9 cellular contexts compared by ENCODE assay signal in the genomic region with DNA sequence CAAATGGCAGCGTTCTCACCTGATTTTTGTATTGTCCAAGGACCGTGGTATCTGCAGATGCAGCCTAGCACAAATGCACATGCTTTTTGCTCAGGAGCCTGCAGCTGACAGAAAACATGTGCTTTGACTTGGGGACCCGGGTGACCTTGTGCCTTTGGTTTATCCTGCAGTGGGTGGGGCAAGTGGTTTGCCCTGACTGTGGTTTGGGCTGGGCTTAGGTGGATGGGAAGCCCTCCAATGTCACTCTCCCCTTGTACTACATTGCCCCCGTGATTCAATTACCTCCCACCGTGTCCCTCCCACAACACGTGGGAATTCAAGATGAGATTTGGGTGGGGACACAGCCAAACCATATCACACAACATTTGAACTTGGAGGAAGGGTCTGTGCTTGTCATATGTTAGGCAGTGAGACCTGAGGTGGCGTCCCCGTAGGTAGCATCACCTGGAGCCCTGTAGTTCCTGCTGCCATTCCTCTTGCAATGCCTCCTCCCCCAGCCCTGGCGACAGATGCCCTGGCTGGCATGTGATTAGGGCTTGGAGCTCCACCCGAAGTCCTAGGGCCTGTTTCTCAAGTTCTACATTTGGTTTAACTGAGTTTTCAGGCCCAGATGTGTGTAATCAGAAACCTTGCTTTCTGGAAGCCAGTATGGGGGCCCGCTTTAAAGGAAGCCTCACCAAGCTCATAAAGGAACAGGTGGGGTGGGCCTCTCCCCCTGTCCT. TPM values are rescaled to one million over a fixed set of nuclear protein-coding genes. Genes with fewer than 3 reads are reported as not detected.
DNase-seq lines count a peak whose midpoint lies in the region; ATAC-seq, FAIRE-seq and TF ChIP-seq lines count a peak whose summit lies in the region.
"Had no signal": no experiment of that assay in that cellular context is flagged by ENCODE, and none has a peak within 500 bp of the region (broad histone marks: within the 10 kb centered on the region; RNA-seq: fewer than 3 reads in every experiment).

No MANE protein-coding gene starts in this region.

- no peak for FAIRE-seq in urothelium cell line (lab: Jason Lieb, UNC)

- H3K4me3 Mint-ChIP-seq in GM23338: peak overlapping the region; percentile 83
- H3K4me3 Mint-ChIP-seq in activated T-helper 17 cell treated with anti-CD3 and anti-CD28 coated beads, Interleukin-2, amount 50 U/mL, for 72 hours: peak overlapping the region; percentile 94

- H3K36me3 ChIP-seq in ACC112 (ENCODE audit: insufficient read depth, low read length): no peaks in the 10 kb centered on the region
- H3K36me3 ChIP-seq in GM23338 (ENCODE audit: insufficient read depth): no peaks in the 10 kb centered on the region

- intact Hi-C loops in lower leg skin (cut with DNase I; ENCODE audit: low total_unique reads): no loop called here

- H3K9me3 Mint-ChIP-seq in GM23338: no peaks in the 10 kb centered on the region
- H3K9me3 Mint-ChIP-seq in activated T-helper 17 cell treated with anti-CD3 and anti-CD28 coated beads, Interleukin-2, amount 50 U/mL, for 72 hours: no peaks in the 10 kb centered on the region

- H3K4me1 Mint-ChIP-seq in GM23338: peaks cover 9% of the 10 kb centered on the region
- H3K4me1 Mint-ChIP-seq in activated T-helper 17 cell treated with anti-CD3 and anti-CD28 coated beads, Interleukin-2, amount 50 U/mL, for 72 hours: peaks cover 17% of the 10 kb centered on the region

- peak overlapping the region; percentile 97 for H3K4me2 ChIP-seq in GM23338

- DNase-seq in GM23338 (ENCODE audit: low spot score): no peak
- DNase-seq in lower leg skin (ENCODE audit: low spot score in 2 of 2): peak; percentile 66 to 88
- DNase-seq in urothelium cell line (ENCODE audit: low spot score): no peak
- no peak for DNase-seq in NCI-H1417 treated with DMSO at 0.1 percent for 48 hours (lab: John Stamatoyannopoulos, UW)
- no peak for DNase-seq in C1 segment of cervical spinal cord (lab: John Stamatoyannopoulos, UW)

- 33 to 34% methylated on average over 11 of the region's 11 CpGs for WGBS in lower leg skin, 2 donors

- 0 out of 2 replicates have a peak, but pooled peaks cover 6% of the 10 kb centered on the region for H3F3A ChIP-seq in GM23338 (replicated peaks; ENCODE audit: low read depth)

- TF ChIP-seq CTCF in GM23338 (conservative IDR thresholded peaks at IDR 0.05; ENCODE audit: low read depth in 2 of 2) (no peak), lower leg skin (IDR thresholded peaks at IDR 0.05) (no peak)

- H3K27me3 Mint-ChIP-seq in GM23338 (ENCODE audit: insufficient read depth, low read depth, poor library complexity): peaks cover 66% of the 10 kb centered on the region
- no peaks in the 10 kb centered on the region for H3K27me3 Mint-ChIP-seq in activated T-helper 17 cell treated with anti-CD3 and anti-CD28 coated beads, Interleukin-2, amount 50 U/mL, for 72 hours

- no peak overlapping the region for H3K27ac ChIP-seq in ACC112 (ENCODE audit: low read depth, low read length)
- H3K27ac ChIP-seq in GM23338 (ENCODE audit: low read depth): no peak overlapping the region

- no peak overlapping the region for H3K27ac Mint-ChIP-seq in GM23338
- H3K27ac Mint-ChIP-seq in activated T-helper 17 cell treated with anti-CD3 and anti-CD28 coated beads, Interleukin-2, amount 50 U/mL, for 72 hours: peak overlapping the region; percentile 93

- no peaks in the 10 kb centered on the region; the same call in 2 of the 3 replicates for H3K36me3 Mint-ChIP-seq in GM23338 (ENCODE audit: low read depth)
- no peaks in the 10 kb centered on the region for H3K36me3 Mint-ChIP-seq in activated T-helper 17 cell treated with anti-CD3 and anti-CD28 coated beads, Interleukin-2, amount 50 U/mL, for 72 hours (ENCODE audit: low read depth)

- peaks cover 23% of the 10 kb centered on the region for H4K20me1 ChIP-seq in GM23338 (replicated peaks; ENCODE audit: insufficient read depth)

- H3K27me3 ChIP-seq in ACC112 (ENCODE audit: insufficient read depth, low read length) (no peaks in the 10 kb centered on the region), GM23338 (ENCODE audit: insufficient read depth) (peaks cover 73% of the 10 kb centered on the region)

- peak overlapping the region; percentile 93 for H3K4me3 ChIP-seq in ACC112 (ENCODE audit: low read depth, low read length)
- H3K4me3 ChIP-seq in GM23338: peak overlapping the region; percentile 81
- no peak overlapping the region for H3K4me3 ChIP-seq in lower leg skin (ENCODE audit: low read depth, poor library complexity, severe bottlenecking)

- ATAC-seq in GM23338 (no peak), HG03469 (IDR thresholded peaks at IDR 0.05; ENCODE audit: unreplicated experiment) (no peak)
- no peak for ATAC-seq in activated T-helper 17 cell treated with anti-CD3 and anti-CD28 coated beads, Interleukin-2, amount 50 U/mL, for 72 hours (replicated peaks)

- H3K9me2 ChIP-seq in GM23338 (ENCODE audit: insufficient read depth): no peaks in the 10 kb centered on the region

- H3K4me1 ChIP-seq in ACC112 (ENCODE audit: control insufficient read depth, insufficient read depth, low read length, unreplicated experiment) (peaks cover 7% of the 10 kb centered on the region), GM23338 (ENCODE audit: insufficient read depth) (peaks cover 18% of the 10 kb centered on the region; the same call in 1 of the 2 replicates)

- H3K79me2 ChIP-seq in ACC112 (ENCODE audit: control insufficient read depth, insufficient read depth, low read length, unreplicated experiment) (peaks cover 7% of the 10 kb centered on the region), GM23338 (replicated peaks; ENCODE audit: insufficient read depth) (peaks cover 6% of the 10 kb centered on the region; the same call in 1 of the 2 replicates)

- H2AFZ ChIP-seq in ACC112 (ENCODE audit: low read length, unreplicated experiment) (no peak overlapping the region), GM23338 (no peak overlapping the region)

- TF ChIP-seq POLR2A in lower leg skin (IDR thresholded peaks at IDR 0.05): no peak

TF ChIP-seq in GM23338, 12 proteins besides CTCF, POLR2A, EP300 and RAD21:
- TF ChIP-seq EZH2phosphoT487 (IDR thresholded peaks at IDR 0.05; ENCODE audit: unreplicated experiment) (no peak), ZNF114 (CRISPR knock-in tag; IDR thresholded peaks at IDR 0.05) (no peak)
- TF ChIP-seq, protein P1, sequence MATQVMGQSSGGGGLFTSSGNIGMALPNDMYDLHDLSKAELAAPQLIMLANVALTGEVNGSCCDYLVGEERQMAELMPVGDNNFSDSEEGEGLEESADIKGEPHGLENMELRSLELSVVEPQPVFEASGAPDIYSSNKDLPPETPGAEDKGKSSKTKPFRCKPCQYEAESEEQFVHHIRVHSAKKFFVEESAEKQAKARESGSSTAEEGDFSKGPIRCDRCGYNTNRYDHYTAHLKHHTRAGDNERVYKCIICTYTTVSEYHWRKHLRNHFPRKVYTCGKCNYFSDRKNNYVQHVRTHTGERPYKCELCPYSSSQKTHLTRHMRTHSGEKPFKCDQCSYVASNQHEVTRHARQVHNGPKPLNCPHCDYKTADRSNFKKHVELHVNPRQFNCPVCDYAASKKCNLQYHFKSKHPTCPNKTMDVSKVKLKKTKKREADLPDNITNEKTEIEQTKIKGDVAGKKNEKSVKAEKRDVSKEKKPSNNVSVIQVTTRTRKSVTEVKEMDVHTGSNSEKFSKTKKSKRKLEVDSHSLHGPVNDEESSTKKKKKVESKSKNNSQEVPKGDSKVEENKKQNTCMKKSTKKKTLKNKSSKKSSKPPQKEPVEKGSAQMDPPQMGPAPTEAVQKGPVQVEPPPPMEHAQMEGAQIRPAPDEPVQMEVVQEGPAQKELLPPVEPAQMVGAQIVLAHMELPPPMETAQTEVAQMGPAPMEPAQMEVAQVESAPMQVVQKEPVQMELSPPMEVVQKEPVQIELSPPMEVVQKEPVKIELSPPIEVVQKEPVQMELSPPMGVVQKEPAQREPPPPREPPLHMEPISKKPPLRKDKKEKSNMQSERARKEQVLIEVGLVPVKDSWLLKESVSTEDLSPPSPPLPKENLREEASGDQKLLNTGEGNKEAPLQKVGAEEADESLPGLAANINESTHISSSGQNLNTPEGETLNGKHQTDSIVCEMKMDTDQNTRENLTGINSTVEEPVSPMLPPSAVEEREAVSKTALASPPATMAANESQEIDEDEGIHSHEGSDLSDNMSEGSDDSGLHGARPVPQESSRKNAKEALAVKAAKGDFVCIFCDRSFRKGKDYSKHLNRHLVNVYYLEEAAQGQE (IDR thresholded peaks at IDR 0.05; ENCODE audit: unreplicated experiment): no peak

RNA-seq across cellular contexts. Expression of a gene that starts 2.1 kb away (rescaled TPM):
- total RNA-seq in GM23338 (2014; rRNA removed; shearing (Covaris generic)): 13.0 and 15.4 TPM in 2 replicates
- 2.7 and 2.9 TPM in 2 replicates for polyA plus RNA-seq in GM23338 (2016; fragmentation: Nextera tagmentation; extraction: Ambion mirVana)
- total RNA-seq in activated T-helper 17 cell treated with anti-CD3 and anti-CD28 coated beads, Interleukin-2, amount 50 U/mL, for 72 hours: 10 to 100 TPM in 1 of 2 donors, 1 to 10 TPM in 1; 7.8 to 12.2 TPM
- 10 to 100 TPM; 12.6 to 35.4 (median 17.6) TPM for total RNA-seq in lower leg skin
- polyA plus RNA-seq: neural cell had no signal

Comparison
In these comparisons a context has a peak if more than half of its experiments do, and no peak if none do; other contexts are left out.
1. DNase-seq: peak in lower leg skin (2 of 2); none in GM23338 (single experiment), urothelium cell line (single experiment), NCI-H1417 treated with DMSO at 0.1 percent for 48 hours (single experiment) and C1 segment of cervical spinal cord (0 of 14).